ENCODE assay signal across 13 cellular contexts in the genomic region with DNA sequence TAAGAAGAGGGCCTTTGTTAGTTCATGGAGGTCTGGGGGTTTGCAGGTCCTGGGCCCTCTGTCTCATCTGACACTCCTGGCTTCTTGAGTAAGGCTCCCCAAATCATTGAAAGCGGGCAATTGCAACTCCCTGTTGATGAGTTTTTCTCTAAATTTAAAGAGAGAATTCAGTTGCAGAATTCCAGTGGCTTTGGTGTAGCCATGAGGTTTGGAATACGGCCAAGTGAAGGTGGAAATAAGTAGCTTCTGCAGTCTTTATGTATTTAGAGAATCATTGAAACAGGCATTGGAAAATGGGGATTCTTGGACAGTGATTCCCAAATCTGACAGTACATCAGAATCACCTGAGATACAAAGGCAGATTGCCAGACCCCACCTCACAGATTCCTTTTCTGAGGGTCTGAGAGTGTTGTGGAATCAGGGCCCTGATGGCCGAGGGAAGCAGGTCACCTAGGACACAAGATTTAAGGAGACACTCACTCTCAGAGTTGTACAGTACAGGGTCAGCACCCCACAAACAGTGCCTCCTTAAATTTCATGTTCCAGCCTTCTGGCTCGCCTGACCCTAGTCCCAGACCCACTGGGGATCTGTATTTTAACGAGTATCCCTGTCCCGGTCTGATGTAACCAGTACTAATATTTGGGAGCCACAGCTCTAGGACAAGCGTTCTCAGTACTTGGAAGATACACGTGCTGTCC. TPM values are rescaled to one million over a fixed set of nuclear protein-coding genes. Genes with fewer than 3 reads are reported as not detected.
A peak's percentile ranks its signal among the peaks of the same experiment; 100 is the strongest.
DNase-seq lines count a peak whose midpoint lies in the region; ATAC-seq and TF ChIP-seq lines count a peak whose summit lies in the region.
"Had no signal": no experiment of that assay in that cellular context is flagged by ENCODE, and none has a peak within 500 bp of the region (broad histone marks: within the 10 kb centered on the region; RNA-seq: fewer than 3 reads in every experiment).

No MANE protein-coding gene starts in this region.

- no peak overlapping the region for H3K9ac ChIP-seq in SK-N-SH
- no peak overlapping the region for H3K9ac ChIP-seq in neural progenitor cell

- H3K4me1 Mint-ChIP-seq in neural progenitor cell, result peaks cover 78% of the 10 kb centered on the region

- H2AFZ ChIP-seq in SK-N-SH (ENCODE audit: low read depth) (no peak overlapping the region), neural progenitor cell (replicated peaks) (no peak overlapping the region)

- no peaks in the 10 kb centered on the region for H3K9me3 Mint-ChIP-seq in neural progenitor cell
- H3K9me3 Mint-ChIP-seq: activated T-cell treated with anti-CD3 and anti-CD28 coated beads, Interleukin-2, amount 50 U/mL, for 72 hours; naive B cell had no signal

- TF ChIP-seq RAD21 in SK-N-SH (IDR thresholded peaks at IDR 0.05; ENCODE audit: low read length), result no peak

- DNase-seq in SK-N-SH, result no peak
- DNase-seq in fibroblast of villous mesenchyme (ENCODE audit: low read depth), result peak; percentile 51
- DNase-seq in neural progenitor cell (ENCODE audit: low spot score), result no peak
- no peak for DNase-seq in uterus
- no peak for DNase-seq in NCI-H128 (lab: John Stamatoyannopoulos, UW; ENCODE audit: unreplicated experiment)
- DNase-seq: activated T-cell treated with anti-CD3 and anti-CD28 coated beads, Interleukin-2, amount 50 U/mL, for 72 hours; dermis blood vessel endothelial cell; DND-41; naive B cell had no signal

- no peak overlapping the region for H3K27ac Mint-ChIP-seq in neural progenitor cell
- H3K27ac Mint-ChIP-seq: activated T-cell treated with anti-CD3 and anti-CD28 coated beads, Interleukin-2, amount 50 U/mL, for 72 hours had no signal

- H3K27me3 Mint-ChIP-seq in neural progenitor cell (ENCODE audit: insufficient read depth, low read depth), result no peaks in the 10 kb centered on the region
- H3K27me3 Mint-ChIP-seq: naive B cell had no signal

- POLR2A ChIA-PET in SK-N-SH (lab: Yijun Ruan, JAX), result no interaction called here

- H3F3A ChIP-seq in SK-N-SH (replicated peaks; ENCODE audit: insufficient read depth) (peaks cover 5% of the 10 kb centered on the region), neural progenitor cell (ENCODE audit: low read depth) (peaks cover 68% of the 10 kb centered on the region)

- H3K9me2 ChIP-seq in SK-N-SH, result no peaks in the 10 kb centered on the region

- H3K4me3 ChIP-seq in SK-N-SH (ENCODE audit: low read depth in 2 of 2, low read length in 1 of 2) (no peak overlapping the region), fibroblast of villous mesenchyme (ENCODE audit: low read depth, low read length) (no peak overlapping the region), neural progenitor cell (no peak overlapping the region), uterus (no peak overlapping the region)

- WGBS in SK-N-SH (ENCODE audit: low lambda C conversion rate), result 95% methylated on average over 7 of the region's 8 CpGs

- H4K20me1 ChIP-seq in SK-N-SH (ENCODE audit: insufficient read depth) (no peaks in the 10 kb centered on the region), neural progenitor cell (ENCODE audit: low read depth) (peaks cover 68% of the 10 kb centered on the region)

- H3K9me3 ChIP-seq in SK-N-SH (no peaks in the 10 kb centered on the region), neural progenitor cell (ENCODE audit: low read depth) (no peaks in the 10 kb centered on the region), uterus (no peaks in the 10 kb centered on the region)

- no peak for TF ChIP-seq EP300 in SK-N-SH (IDR thresholded peaks at IDR 0.05; ENCODE audit: borderline replicate concordance in 1 of 2, low read depth in 1 of 2, low read length in 1 of 2)

- H3K36me3 ChIP-seq in SK-N-SH (replicated peaks in 1 of 2; ENCODE audit: control insufficient read depth in 1 of 2, insufficient read depth in 2 of 2, low read length in 1 of 2), result no peaks in the 10 kb centered on the region
- H3K36me3 ChIP-seq in neural progenitor cell, result no peaks in the 10 kb centered on the region
- no peaks in the 10 kb centered on the region for H3K36me3 ChIP-seq in uterus

- H3K4me3 Mint-ChIP-seq in neural progenitor cell, result no peak overlapping the region
- H3K4me3 Mint-ChIP-seq: activated T-cell treated with anti-CD3 and anti-CD28 coated beads, Interleukin-2, amount 50 U/mL, for 72 hours had no signal

- TF ChIP-seq CTCF in SK-N-SH (IDR thresholded peaks at IDR 0.05), result no peak
- TF ChIP-seq CTCF in fibroblast of villous mesenchyme (IDR thresholded peaks at IDR 0.05; ENCODE audit: insufficient read depth, low read depth, low read length), result no peak
- TF ChIP-seq CTCF in neural progenitor cell (IDR thresholded peaks at IDR 0.05), result no peak
- TF ChIP-seq CTCF in uterus (IDR thresholded peaks at IDR 0.05), result no peak

- CTCF ChIA-PET in SK-N-SH (lab: Yijun Ruan, JAX), result interaction anchor here (1.6 to 2.8 kb wide), 2 partner anchors 8 to 40 kb away, joined by 3 to 11 read pairs; no protein-coding TSS in a partner anchor

- peaks cover 8% of the 10 kb centered on the region; the same call in 1 of the 2 replicates for H3K79me2 ChIP-seq in SK-N-SH (ENCODE audit: insufficient read depth)
- H3K79me2 ChIP-seq in neural progenitor cell (ENCODE audit: low read depth), result peaks cover 58% of the 10 kb centered on the region

- H3K27ac ChIP-seq in SK-N-SH (ENCODE audit: low read depth in 2 of 2, low read length in 1 of 2) (no peak overlapping the region; a peak in 1 of 4 replicates), neural progenitor cell (no peak overlapping the region), uterus (peak overlapping the region; percentile 91 to 96)
- H3K27ac ChIP-seq: RWPE1 had no signal

- TF ChIP-seq POLR2A in uterus (IDR thresholded peaks at IDR 0.05) (no peak), GM18505 (IDR thresholded peaks at IDR 0.05; ENCODE audit: borderline replicate concordance, extremely low read depth, insufficient read depth, insufficient read length) (no peak)

- intact Hi-C loops in uterus (cut with DNase I; ENCODE audit: low total_unique reads), result no loop called here

- no peaks in the 10 kb centered on the region for H3K27me3 ChIP-seq in SK-N-SH (ENCODE audit: insufficient read depth)
- no peaks in the 10 kb centered on the region for H3K27me3 ChIP-seq in neural progenitor cell
- H3K27me3 ChIP-seq in uterus, result no peaks in the 10 kb centered on the region

- no peaks in the 10 kb centered on the region for H3K36me3 Mint-ChIP-seq in neural progenitor cell
- H3K36me3 Mint-ChIP-seq: naive B cell had no signal

- H3K4me1 ChIP-seq in SK-N-SH (ENCODE audit: control insufficient read depth in 1 of 2, insufficient read depth in 2 of 2, low read depth in 1 of 2, low read length in 1 of 2) (peaks cover 60 to 61% of the 10 kb centered on the region in 2 experiments), neural progenitor cell (peaks cover 91% of the 10 kb centered on the region), uterus (peaks cover 54 to 67% of the 10 kb centered on the region in 2 donors)

- H3K4me2 ChIP-seq in SK-N-SH (0 out of 2 replicates have a peak overlapping the region, but pooled peaks have one; percentile 1), neural progenitor cell (peak overlapping the region; percentile 71)

- ATAC-seq in SK-N-SH treated with all-trans-retinoic acid at 6 μM for 48 hours (no peak), GM18505 (IDR thresholded peaks at IDR 0.05; ENCODE audit: unreplicated experiment) (no peak), GM18907 (IDR thresholded peaks at IDR 0.05; ENCODE audit: unreplicated experiment) (no peak)
- ATAC-seq: activated T-cell treated with anti-CD3 and anti-CD28 coated beads, Interleukin-2, amount 50 U/mL, for 72 hours had no signal

TF ChIP-seq in SK-N-SH, 30 proteins besides CTCF, POLR2A, EP300 and RAD21 (continues in another document):
- no peak for TF ChIP-seq FOXJ3 (CRISPR knock-in tag; IDR thresholded peaks at IDR 0.05)

TF ChIP-seq in SK-N-SH treated with all-trans-retinoic acid at 6 μM for 48 hours, 23 proteins besides CTCF, POLR2A, EP300 and RAD21 (continues in another document):
- TF ChIP-seq GLIS3 (CRISPR knock-in tag; IDR thresholded peaks at IDR 0.05) (no peak), TCF4 (CRISPR knock-in tag; IDR thresholded peaks at IDR 0.05; ENCODE audit: borderline replicate concordance) (no peak), ISL1 (CRISPR knock-in tag; IDR thresholded peaks at IDR 0.05) (no peak)
- TF ChIP-seq, protein P1, sequence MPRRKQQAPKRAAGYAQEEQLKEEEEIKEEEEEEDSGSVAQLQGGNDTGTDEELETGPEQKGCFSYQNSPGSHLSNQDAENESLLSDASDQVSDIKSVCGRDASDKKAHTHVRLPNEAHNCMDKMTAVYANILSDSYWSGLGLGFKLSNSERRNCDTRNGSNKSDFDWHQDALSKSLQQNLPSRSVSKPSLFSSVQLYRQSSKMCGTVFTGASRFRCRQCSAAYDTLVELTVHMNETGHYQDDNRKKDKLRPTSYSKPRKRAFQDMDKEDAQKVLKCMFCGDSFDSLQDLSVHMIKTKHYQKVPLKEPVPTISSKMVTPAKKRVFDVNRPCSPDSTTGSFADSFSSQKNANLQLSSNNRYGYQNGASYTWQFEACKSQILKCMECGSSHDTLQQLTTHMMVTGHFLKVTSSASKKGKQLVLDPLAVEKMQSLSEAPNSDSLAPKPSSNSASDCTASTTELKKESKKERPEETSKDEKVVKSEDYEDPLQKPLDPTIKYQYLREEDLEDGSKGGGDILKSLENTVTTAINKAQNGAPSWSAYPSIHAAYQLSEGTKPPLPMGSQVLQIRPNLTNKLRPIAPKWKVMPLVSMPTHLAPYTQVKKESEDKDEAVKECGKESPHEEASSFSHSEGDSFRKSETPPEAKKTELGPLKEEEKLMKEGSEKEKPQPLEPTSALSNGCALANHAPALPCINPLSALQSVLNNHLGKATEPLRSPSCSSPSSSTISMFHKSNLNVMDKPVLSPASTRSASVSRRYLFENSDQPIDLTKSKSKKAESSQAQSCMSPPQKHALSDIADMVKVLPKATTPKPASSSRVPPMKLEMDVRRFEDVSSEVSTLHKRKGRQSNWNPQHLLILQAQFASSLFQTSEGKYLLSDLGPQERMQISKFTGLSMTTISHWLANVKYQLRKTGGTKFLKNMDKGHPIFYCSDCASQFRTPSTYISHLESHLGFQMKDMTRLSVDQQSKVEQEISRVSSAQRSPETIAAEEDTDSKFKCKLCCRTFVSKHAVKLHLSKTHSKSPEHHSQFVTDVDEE (CRISPR knock-in tag; IDR thresholded peaks at IDR 0.05), result no peak

RNA-seq across cellular contexts. Expression of a gene that starts 37.7 kb away (rescaled TPM):
- 3.2 and 5.5 TPM in 2 replicates for polyA plus RNA-seq in SK-N-SH (2012; rRNA removed)
- polyA plus RNA-seq in SK-N-SH (2012; cell fraction: cytosol; rRNA removed), result 4.7 and 5.4 TPM in 2 replicates
- polyA plus RNA-seq in SK-N-SH (2012; cell fraction: nucleus; rRNA removed), result 5.5 and 10.2 TPM in 2 replicates
- total RNA-seq in fibroblast of villous mesenchyme, result 7.1 and 7.8 TPM in 2 replicates
- total RNA-seq in neural progenitor cell (ENCODE audit: low replicate concordance), result 21.4 and 38.0 TPM in 2 replicates
- total RNA-seq in uterus, result 10 to 100 TPM; 21.2 to 91.7 (median 25.0) TPM

Comparison
In these comparisons a context has a peak if more than half of its experiments do, and no peak if none do; other contexts are left out.
1. H3K27ac ChIP-seq: peak in uterus (2 of 2); none in SK-N-SH (0 of 2) and neural progenitor cell (single experiment).